ENCODE assay signal across 15 cellular contexts in genomic region chrX:154226706-154227105, GRCh38. TPM values are rescaled to one million over a fixed set of nuclear protein-coding genes. Genes with fewer than 3 reads are reported as not detected.
"Had no signal": no experiment of that assay in that cellular context is flagged by ENCODE, and none has a peak within 500 bp of the region (broad histone marks: within the 10 kb centered on the region; RNA-seq: fewer than 3 reads in every experiment).

No MANE protein-coding gene starts in this region.

RNA-seq across cellular contexts. Expression of gene OPN1MW2, which starts 7.2 kb away (rescaled TPM):
- total RNA-seq: activated B cell treated with CpG ODN at 0.5 μM for 24 hours; activated CD4-positive, alpha-beta memory T cell treated with anti-CD3 and anti-CD28 coated beads for 36 hours; activated CD4-positive, alpha-beta memory T cell treated with anti-CD3 and anti-CD28 coated beads, Interleukin-2, amount 10 ng/mL, durations not matched to agents 7 days and 5 days; activated CD4-positive, alpha-beta T cell treated with anti-CD3 and anti-CD28 coated beads for 36 hours; activated CD4-positive, alpha-beta T cell treated with anti-CD3 and anti-CD28 coated beads, Interleukin-2, amount 10 ng/mL, durations not matched to agents 24 days and 14 days; activated CD4-positive, alpha-beta T cell treated with anti-CD3 and anti-CD28 coated beads, Interleukin-2, amount 10 ng/mL, durations not matched to agents 7 days and 5 days; activated CD8-positive, alpha-beta memory T cell treated with anti-CD3 and anti-CD28 coated beads for 36 hours; activated CD8-positive, alpha-beta memory T cell treated with anti-CD3 and anti-CD28 coated beads, Interleukin-2, amount 10 ng/mL, durations not matched to agents 7 days and 5 days; activated CD8-positive, alpha-beta T cell treated with anti-CD3 and anti-CD28 coated beads for 36 hours; activated CD8-positive, alpha-beta T cell treated with anti-CD3 and anti-CD28 coated beads, Interleukin-2, amount 10 ng/mL, durations not matched to agents 7 days and 5 days; T-cell; T-helper 1 cell treated with Interleukin-12 subunit alpha and Interleukin-12 subunit beta and Interleukin-4 antibody, amounts not matched to agents 30 ng/mL and 1 ng/mL, for 36 hours; T-helper 17 cell; T-helper 2 cell treated with Interferon-gamma antibody and Interleukin-4, amounts not matched to agents 100 ng/mL and 5 ng/mL, for 36 hours; WTC11 had no signal

RNA-seq across cellular contexts. Expression of gene OPN1MW3, which starts 30.7 kb away (rescaled TPM):
- total RNA-seq: activated B cell treated with CpG ODN at 0.5 μM for 24 hours; activated CD4-positive, alpha-beta memory T cell treated with anti-CD3 and anti-CD28 coated beads for 36 hours; activated CD4-positive, alpha-beta memory T cell treated with anti-CD3 and anti-CD28 coated beads, Interleukin-2, amount 10 ng/mL, durations not matched to agents 7 days and 5 days; activated CD4-positive, alpha-beta T cell treated with anti-CD3 and anti-CD28 coated beads for 36 hours; activated CD4-positive, alpha-beta T cell treated with anti-CD3 and anti-CD28 coated beads, Interleukin-2, amount 10 ng/mL, durations not matched to agents 24 days and 14 days; activated CD4-positive, alpha-beta T cell treated with anti-CD3 and anti-CD28 coated beads, Interleukin-2, amount 10 ng/mL, durations not matched to agents 7 days and 5 days; activated CD8-positive, alpha-beta memory T cell treated with anti-CD3 and anti-CD28 coated beads for 36 hours; activated CD8-positive, alpha-beta memory T cell treated with anti-CD3 and anti-CD28 coated beads, Interleukin-2, amount 10 ng/mL, durations not matched to agents 7 days and 5 days; activated CD8-positive, alpha-beta T cell treated with anti-CD3 and anti-CD28 coated beads for 36 hours; activated CD8-positive, alpha-beta T cell treated with anti-CD3 and anti-CD28 coated beads, Interleukin-2, amount 10 ng/mL, durations not matched to agents 7 days and 5 days; T-cell; T-helper 1 cell treated with Interleukin-12 subunit alpha and Interleukin-12 subunit beta and Interleukin-4 antibody, amounts not matched to agents 30 ng/mL and 1 ng/mL, for 36 hours; T-helper 17 cell; T-helper 2 cell treated with Interferon-gamma antibody and Interleukin-4, amounts not matched to agents 100 ng/mL and 5 ng/mL, for 36 hours; WTC11 had no signal

RNA-seq across cellular contexts. Expression of gene OPN1MW, which starts 44.3 kb away (rescaled TPM):
- total RNA-seq: activated B cell treated with CpG ODN at 0.5 μM for 24 hours; activated CD4-positive, alpha-beta memory T cell treated with anti-CD3 and anti-CD28 coated beads for 36 hours; activated CD4-positive, alpha-beta memory T cell treated with anti-CD3 and anti-CD28 coated beads, Interleukin-2, amount 10 ng/mL, durations not matched to agents 7 days and 5 days; activated CD4-positive, alpha-beta T cell treated with anti-CD3 and anti-CD28 coated beads for 36 hours; activated CD4-positive, alpha-beta T cell treated with anti-CD3 and anti-CD28 coated beads, Interleukin-2, amount 10 ng/mL, durations not matched to agents 24 days and 14 days; activated CD4-positive, alpha-beta T cell treated with anti-CD3 and anti-CD28 coated beads, Interleukin-2, amount 10 ng/mL, durations not matched to agents 7 days and 5 days; activated CD8-positive, alpha-beta memory T cell treated with anti-CD3 and anti-CD28 coated beads for 36 hours; activated CD8-positive, alpha-beta memory T cell treated with anti-CD3 and anti-CD28 coated beads, Interleukin-2, amount 10 ng/mL, durations not matched to agents 7 days and 5 days; activated CD8-positive, alpha-beta T cell treated with anti-CD3 and anti-CD28 coated beads for 36 hours; activated CD8-positive, alpha-beta T cell treated with anti-CD3 and anti-CD28 coated beads, Interleukin-2, amount 10 ng/mL, durations not matched to agents 7 days and 5 days; T-cell; T-helper 1 cell treated with Interleukin-12 subunit alpha and Interleukin-12 subunit beta and Interleukin-4 antibody, amounts not matched to agents 30 ng/mL and 1 ng/mL, for 36 hours; T-helper 17 cell; T-helper 2 cell treated with Interferon-gamma antibody and Interleukin-4, amounts not matched to agents 100 ng/mL and 5 ng/mL, for 36 hours; WTC11 had no signal
